Comparison of ENCODE assay signal across 18 cellular contexts in genomic region chr17:4551141-4551540, GRCh38. TPM values are rescaled to one million over a fixed set of nuclear protein-coding genes. Genes with fewer than 3 reads are reported as not detected.
DNase-seq lines count a peak whose midpoint lies in the region; ATAC-seq and TF ChIP-seq lines count a peak whose summit lies in the region.
"Had no signal": no experiment of that assay in that cellular context is flagged by ENCODE, and none has a peak within 500 bp of the region (broad histone marks: within the 10 kb centered on the region; RNA-seq: fewer than 3 reads in every experiment).

No MANE protein-coding gene starts in this region.

- no peaks in the 10 kb centered on the region for H3K27me3 Mint-ChIP-seq in activated naive CD8-positive, alpha-beta T cell treated with anti-CD3 and anti-CD28 coated beads, Interleukin-2, amount 50 U/mL, for 24 hours
- H3K27me3 Mint-ChIP-seq: activated naive CD4-positive, alpha-beta T cell treated with anti-CD3 and anti-CD28 coated beads, Interleukin-2, amount 10 ng/mL, durations not matched to agents 7 days and 5 days; central memory CD8-positive, alpha-beta T cell had no signal

- H3K4me3 ChIP-seq in right cardiac atrium (ENCODE audit: low read length) (no peak overlapping the region), retinal pigment epithelial cell (ENCODE audit: low read length) (no peak overlapping the region), vagina (no peak overlapping the region)
- H3K4me3 ChIP-seq: esophagus muscularis mucosa had no signal

- H3K27me3 ChIP-seq in right cardiac atrium (ENCODE audit: control insufficient read depth, insufficient read depth) = no peaks in the 10 kb centered on the region
- no peaks in the 10 kb centered on the region for H3K27me3 ChIP-seq in vagina
- H3K27me3 ChIP-seq: esophagus muscularis mucosa had no signal

- H3K27ac ChIP-seq in right cardiac atrium (ENCODE audit: low read length) (no peak overlapping the region), vagina (no peak overlapping the region)
- H3K27ac ChIP-seq: esophagus muscularis mucosa had no signal

- H3K4me1 ChIP-seq in right cardiac atrium (ENCODE audit: control insufficient read depth, insufficient read depth, low read length) = peaks cover 4% of the 10 kb centered on the region
- peaks cover 23% of the 10 kb centered on the region for H3K4me1 ChIP-seq in vagina

- H3K9me3 ChIP-seq in right cardiac atrium (ENCODE audit: control insufficient read depth, low read length) = no peaks in the 10 kb centered on the region
- H3K9me3 ChIP-seq in vagina = no peaks in the 10 kb centered on the region
- H3K9me3 ChIP-seq: esophagus muscularis mucosa had no signal

- intact Hi-C loops in right cardiac atrium (cut with DNase I) (no loop called here), Right ventricle myocardium inferior (cut with DNase I) (no loop called here), vagina (cut with DNase I) (no loop called here)

- peaks cover 0 to 58% of the 10 kb centered on the region in 2 donors for H3K36me3 ChIP-seq in vagina

- no peaks in the 10 kb centered on the region for H3K9me3 Mint-ChIP-seq in activated naive CD8-positive, alpha-beta T cell treated with anti-CD3 and anti-CD28 coated beads, Interleukin-2, amount 50 U/mL, for 24 hours
- H3K9me3 Mint-ChIP-seq: activated naive CD4-positive, alpha-beta T cell treated with anti-CD3 and anti-CD28 coated beads, Interleukin-2, amount 10 ng/mL, durations not matched to agents 7 days and 5 days; central memory CD8-positive, alpha-beta T cell; nephron progenitor cell had no signal

- H3K27ac Mint-ChIP-seq in activated naive CD8-positive, alpha-beta T cell treated with anti-CD3 and anti-CD28 coated beads, Interleukin-2, amount 50 U/mL, for 24 hours = no peak overlapping the region
- H3K27ac Mint-ChIP-seq: activated naive CD4-positive, alpha-beta T cell treated with anti-CD3 and anti-CD28 coated beads, Interleukin-2, amount 10 ng/mL, durations not matched to agents 7 days and 5 days; nephron progenitor cell had no signal

- H3K4me1 Mint-ChIP-seq in activated naive CD8-positive, alpha-beta T cell treated with anti-CD3 and anti-CD28 coated beads, Interleukin-2, amount 50 U/mL, for 24 hours = peaks cover 27% of the 10 kb centered on the region

- TF ChIP-seq CTCF in retinal pigment epithelial cell (conservative IDR thresholded peaks at IDR 0.05; ENCODE audit: low read depth, low read length) (peak; percentile 26), vagina (IDR thresholded peaks at IDR 0.05) (no peak)

- 80% methylated on average over 8 of the region's 8 CpGs for WGBS in right cardiac atrium

- ATAC-seq in right cardiac atrium (no peak), Right ventricle myocardium inferior (no peak)
- ATAC-seq in activated naive CD8-positive, alpha-beta T cell treated with anti-CD3 and anti-CD28 coated beads, Interleukin-2, amount 50 U/mL, for 24 hours = peak; percentile 12
- ATAC-seq: sciatic nerve had no signal

- TF ChIP-seq POLR2A in vagina (IDR thresholded peaks at IDR 0.05) = no peak

- DNase-seq in right cardiac atrium = peak in 2 of 3 donors; percentile 37 to 46
- DNase-seq in Right ventricle myocardium inferior (ENCODE audit: missing footprints) = no peak
- DNase-seq in HT-29 (ENCODE audit: low spot score) = peak; percentile 19
- DNase-seq in activated naive CD8-positive, alpha-beta T cell treated with anti-CD3 and anti-CD28 coated beads, Interleukin-2, amount 50 U/mL, for 24 hours = no peak
- DNase-seq in retinal pigment epithelial cell (ENCODE audit: low read depth) = no peak
- DNase-seq in vagina (ENCODE audit: extremely low spot score in 2 of 2) = no peak
- DNase-seq in T1000 (lab: John Stamatoyannopoulos, UW) = no peak
- no peak for DNase-seq in activated T-cell treated with anti-CD3 and anti-CD28 coated beads for 4 hours
- DNase-seq: activated naive CD4-positive, alpha-beta T cell treated with anti-CD3 and anti-CD28 coated beads, Interleukin-2, amount 10 ng/mL, durations not matched to agents 7 days and 5 days; C1 segment of cervical spinal cord; hippocampal formation; nephron progenitor cell; T-helper 1 cell had no signal

- peaks cover 36% of the 10 kb centered on the region for H3K36me3 Mint-ChIP-seq in activated naive CD8-positive, alpha-beta T cell treated with anti-CD3 and anti-CD28 coated beads, Interleukin-2, amount 50 U/mL, for 24 hours (ENCODE audit: low read depth)

- H3K4me3 Mint-ChIP-seq in activated naive CD8-positive, alpha-beta T cell treated with anti-CD3 and anti-CD28 coated beads, Interleukin-2, amount 50 U/mL, for 24 hours = no peak overlapping the region
- H3K4me3 Mint-ChIP-seq: activated naive CD4-positive, alpha-beta T cell treated with anti-CD3 and anti-CD28 coated beads, Interleukin-2, amount 10 ng/mL, durations not matched to agents 7 days and 5 days; central memory CD8-positive, alpha-beta T cell; nephron progenitor cell had no signal

RNA-seq across cellular contexts. Expression of gene MYBBP1A, which starts 4.0 kb away (rescaled TPM):
- total RNA-seq in right cardiac atrium (10 to 100 TPM; 18.4 to 28.5 (median 23.1) TPM), Right ventricle myocardium inferior (19.2 TPM), vagina (47.1 TPM)
- polyA plus RNA-seq in right cardiac atrium = 15.9 TPM
- 136 and 177 TPM in 2 replicates for total RNA-seq in HT-29 (2014; rRNA removed; shearing (Covaris generic))

RNA-seq across cellular contexts. Expression of gene GGT6, which starts 9.2 kb away (rescaled TPM):
- not detected for total RNA-seq in right cardiac atrium
- polyA plus RNA-seq in right cardiac atrium = not detected
- total RNA-seq in Right ventricle myocardium inferior = 0.14 TPM
- 4.8 and 7.0 TPM in 2 replicates for total RNA-seq in HT-29 (2014; rRNA removed; shearing (Covaris generic))
- 9.6 TPM for total RNA-seq in vagina
- total RNA-seq: esophagus muscularis mucosa, sciatic nerve, subcutaneous adipose tissue had no signal

RNA-seq across cellular contexts. Expression of gene SMTNL2, which starts 33.2 kb away (rescaled TPM):
- 10 to 100 TPM; 10.7 to 20.8 (median 14.2) TPM for total RNA-seq in right cardiac atrium
- polyA plus RNA-seq in right cardiac atrium = 5.8 TPM
- total RNA-seq in Right ventricle myocardium inferior = 48.6 TPM
- not detected in 2 replicates for total RNA-seq in HT-29 (2014; rRNA removed; shearing (Covaris generic))
- 2.5 TPM for total RNA-seq in vagina
- total RNA-seq: liver had no signal

RNA-seq across cellular contexts. Expression of gene SPNS2, which starts 52.5 kb away (rescaled TPM):
- total RNA-seq in right cardiac atrium = 10 to 100 TPM in 2 of 4 donors, 1 to 10 TPM in 2; 9.6 to 12.7 (median 10.3) TPM
- 16.2 TPM for polyA plus RNA-seq in right cardiac atrium
- total RNA-seq in Right ventricle myocardium inferior = 12.4 TPM
- 172 and 193 TPM in 2 replicates for total RNA-seq in HT-29 (2014; rRNA removed; shearing (Covaris generic))
- total RNA-seq in vagina = 79.3 TPM

Comparison
In these comparisons a context has a peak if more than half of its experiments do, and no peak if none do; other contexts are left out.
1. DNase-seq: peak in right cardiac atrium (2 of 3) and HT-29 (single experiment); none in Right ventricle myocardium inferior (single experiment), activated naive CD8-positive, alpha-beta T cell treated with anti-CD3 and anti-CD28 coated beads, Interleukin-2, amount 50 U/mL, for 24 hours (single experiment), retinal pigment epithelial cell (single experiment), vagina (0 of 2), T1000 (single experiment) and activated T-cell treated with anti-CD3 and anti-CD28 coated beads for 4 hours (single experiment).